Comparison of ENCODE assay signal across 20 cellular contexts in genomic region chr3:196232154-196232881, GRCh38. TPM values are rescaled to one million over a fixed set of nuclear protein-coding genes. Genes with fewer than 3 reads are reported as not detected.
A peak's percentile ranks its signal among the peaks of the same experiment; 100 is the strongest.
DNase-seq lines count a peak whose midpoint lies in the region; ATAC-seq and TF ChIP-seq lines count a peak whose summit lies in the region.
"Had no signal": no experiment of that assay in that cellular context is flagged by ENCODE, and none has a peak within 500 bp of the region (broad histone marks: within the 10 kb centered on the region; RNA-seq: fewer than 3 reads in every experiment).

No MANE protein-coding gene starts in this region.

- no peaks in the 10 kb centered on the region for H3K9me3 Mint-ChIP-seq in memory B cell
- H3K9me3 Mint-ChIP-seq: central memory CD8-positive, alpha-beta T cell; WTC11 had no signal

- H4K20me1 ChIP-seq in osteoblast (ENCODE audit: insufficient read depth, low read length) (peaks cover 2% of the 10 kb centered on the region), mammary epithelial cell (ENCODE audit: insufficient read depth, low read length) (no peaks in the 10 kb centered on the region)

- BruUV-seq in mammary epithelial cell (replicated peaks; lab: Mats Ljungman, UMichigan): no TSS peak

- dilution Hi-C loops in mammary epithelial cell (cut with HindIII; ENCODE audit: low sequenced_read_pairs): no loop called here

- peak overlapping the region; percentile 86 for H3K27ac Mint-ChIP-seq in memory B cell

- no peak overlapping the region for H3K4ac ChIP-seq in mesenchymal stem cell (ENCODE audit: low read depth in 1 of 2, low read length in 2 of 2)

- CTCF ChIA-PET in GM10248 (lab: Yijun Ruan, JAX): interaction anchor here (1.0 kb wide), 1 partner anchor 10 kb away, joined by 3 read pairs; no protein-coding TSS in a partner anchor
- CTCF ChIA-PET in mammary epithelial cell (lab: Charles Lee; ENCODE audit: low non-redundant PET): no interaction called here

- H2BK5ac ChIP-seq in mesenchymal stem cell (ENCODE audit: low read depth, low read length, poor library complexity, severe bottlenecking): no peak overlapping the region

- H3K4me1 ChIP-seq in mesenchymal stem cell (ENCODE audit: control insufficient read depth, insufficient read depth, low read depth, low read length) (no peaks in the 10 kb centered on the region), osteoblast (ENCODE audit: insufficient read depth, low read length) (no peaks in the 10 kb centered on the region), mammary epithelial cell (ENCODE audit: insufficient read depth, low read length) (no peaks in the 10 kb centered on the region)
- H3K4me1 ChIP-seq: BE2C, parathyroid adenoma had no signal

- no peak overlapping the region for H2BK15ac ChIP-seq in mesenchymal stem cell (ENCODE audit: low read depth, poor library complexity, severe bottlenecking)

- no peak overlapping the region for H3K9ac ChIP-seq in mesenchymal stem cell (ENCODE audit: low read length)
- no peak overlapping the region for H3K9ac ChIP-seq in mammary epithelial cell (ENCODE audit: insufficient read depth, low read length)
- H3K9ac ChIP-seq: KMS-11, parathyroid adenoma had no signal

- POLR2A ChIA-PET in GM10248 (lab: Yijun Ruan, JAX): no interaction called here

- peaks cover 0 to 10% of the 10 kb centered on the region in 2 experiments for H3K27me3 ChIP-seq in mesenchymal stem cell (ENCODE audit: control insufficient read depth in 1 of 2, insufficient read depth in 1 of 2, low read length in 2 of 2)
- H3K27me3 ChIP-seq in osteoblast (ENCODE audit: insufficient read depth, low read length): peaks cover 11% of the 10 kb centered on the region
- no peaks in the 10 kb centered on the region for H3K27me3 ChIP-seq in mammary epithelial cell (ENCODE audit: insufficient read depth, low read length)
- H3K27me3 ChIP-seq: BE2C, gastroesophageal sphincter had no signal

- peaks cover 17% of the 10 kb centered on the region for H3K4me1 Mint-ChIP-seq in memory B cell

- H3K27ac ChIP-seq in mesenchymal stem cell (ENCODE audit: low read length, poor library complexity, severe bottlenecking): no peak overlapping the region
- H3K27ac ChIP-seq in osteoblast (ENCODE audit: low read depth, low read length): no peak overlapping the region
- no peak overlapping the region for H3K27ac ChIP-seq in mammary epithelial cell (ENCODE audit: insufficient read depth, low read depth, low read length)
- H3K27ac ChIP-seq: gastroesophageal sphincter, KMS-11, parathyroid adenoma had no signal

- intact Hi-C loops in mammary epithelial cell (cut with micrococcal nuclease): no loop called here

- H3K23ac ChIP-seq in mesenchymal stem cell (ENCODE audit: low read length in 2 of 2): no peak overlapping the region

- peak; percentile 76 for ATAC-seq in GM19025 (IDR thresholded peaks at IDR 0.05; ENCODE audit: low read depth, unreplicated experiment)
- peak; percentile 47 for ATAC-seq in HG03342 (IDR thresholded peaks at IDR 0.05; ENCODE audit: unreplicated experiment)
- peak; percentile 92 for ATAC-seq in memory B cell (ENCODE audit: low read depth)
- ATAC-seq: gastroesophageal sphincter, WTC11 had no signal

- no peak overlapping the region for H2BK12ac ChIP-seq in mesenchymal stem cell (ENCODE audit: low read length in 2 of 2)

- peaks cover 5% of the 10 kb centered on the region for H3K36me3 Mint-ChIP-seq in memory B cell
- H3K36me3 Mint-ChIP-seq: WTC11 had no signal

- H3K9me3 ChIP-seq in mesenchymal stem cell (ENCODE audit: control insufficient read depth, low read length) (no peaks in the 10 kb centered on the region), osteoblast (ENCODE audit: low read depth, low read length) (no peaks in the 10 kb centered on the region), mammary epithelial cell (replicated peaks; ENCODE audit: insufficient read depth, low read length) (no peaks in the 10 kb centered on the region)
- H3K9me3 ChIP-seq: BE2C, gastroesophageal sphincter had no signal

- H2AFZ ChIP-seq in mesenchymal stem cell (ENCODE audit: low read depth, low read length) (no peak overlapping the region), osteoblast (ENCODE audit: low read length) (no peak overlapping the region), mammary epithelial cell (ENCODE audit: low read depth, low read length) (no peak overlapping the region)
- H2AFZ ChIP-seq: parathyroid adenoma had no signal

- no peak overlapping the region for H3K14ac ChIP-seq in mesenchymal stem cell (ENCODE audit: low read length in 2 of 2)

- H3K4me2 ChIP-seq in mesenchymal stem cell (ENCODE audit: low read length, poor library complexity, severe bottlenecking) (no peak overlapping the region), osteoblast (ENCODE audit: insufficient read depth, low read length) (no peak overlapping the region), mammary epithelial cell (ENCODE audit: insufficient read depth, low read depth, low read length) (no peak overlapping the region)
- H3K4me2 ChIP-seq: KMS-11 had no signal

- in situ Hi-C loops in mammary epithelial cell (cut with MboI; ENCODE audit: low sequenced_read_pairs in 2 of 2): no loop called here

- H3K79me2 ChIP-seq in osteoblast (ENCODE audit: insufficient read depth, low read length) (no peaks in the 10 kb centered on the region), mammary epithelial cell (ENCODE audit: insufficient read depth, low read length) (no peaks in the 10 kb centered on the region)
- H3K79me2 ChIP-seq: parathyroid adenoma had no signal

- 96% methylated on average over 12 of the region's 12 CpGs for WGBS in mesenchymal stem cell
- WGBS in mammary epithelial cell (ENCODE audit: low coverage, missing lambda C conversion rate): 96% methylated on average over 9 of the region's 12 CpGs

- no peak overlapping the region for H2AK5ac ChIP-seq in mesenchymal stem cell (ENCODE audit: low read length, severe bottlenecking)

- no peak overlapping the region for H3K4me3 Mint-ChIP-seq in memory B cell
- H3K4me3 Mint-ChIP-seq: central memory CD8-positive, alpha-beta T cell; WTC11 had no signal

- H3K36me3 ChIP-seq in mesenchymal stem cell (ENCODE audit: control insufficient read depth in 1 of 2, insufficient read depth in 2 of 2, low read depth in 1 of 2, low read length in 2 of 2) (peaks cover 11 to 39% of the 10 kb centered on the region in 2 experiments), osteoblast (ENCODE audit: insufficient read depth, low read length) (peaks cover 18% of the 10 kb centered on the region), mammary epithelial cell (ENCODE audit: insufficient read depth, low read length) (peaks cover 4% of the 10 kb centered on the region)

- H2BK120ac ChIP-seq in mesenchymal stem cell (ENCODE audit: low read depth, low read length): no peak overlapping the region

- no peak overlapping the region for H4K8ac ChIP-seq in mesenchymal stem cell (ENCODE audit: low read length)

- no peak overlapping the region for H3K4me3 ChIP-seq in mesenchymal stem cell (ENCODE audit: insufficient read depth in 1 of 2, low read depth in 1 of 2, low read length in 2 of 2)
- H3K4me3 ChIP-seq in osteoblast (ENCODE audit: insufficient read depth, low read length): no peak overlapping the region
- no peak overlapping the region for H3K4me3 ChIP-seq in mammary epithelial cell (replicated peaks in 1 of 3; ENCODE audit: insufficient read depth in 1 of 3, low read depth in 2 of 3, low read length in 3 of 3)
- H3K4me3 ChIP-seq: gastroesophageal sphincter had no signal

- no peak overlapping the region for H3K18ac ChIP-seq in mesenchymal stem cell (ENCODE audit: low read depth in 1 of 2, low read length in 2 of 2)

- H3K79me1 ChIP-seq in mesenchymal stem cell (replicated peaks; ENCODE audit: low read length, poor library complexity, severe bottlenecking): peaks cover 7% of the 10 kb centered on the region

- H3K27me3 Mint-ChIP-seq in memory B cell: no peaks in the 10 kb centered on the region
- H3K27me3 Mint-ChIP-seq: central memory CD8-positive, alpha-beta T cell had no signal

- TF ChIP-seq CTCF in GM10248 (IDR thresholded peaks at IDR 0.05; ENCODE audit: control extremely low read depth, extremely low read depth, low read depth, missing control alignments) (no peak), osteoblast (IDR thresholded peaks at IDR 0.05; ENCODE audit: extremely low read depth, low read depth, low read length) (no peak), mammary epithelial cell (conservative IDR thresholded peaks at IDR 0.05 in 1 of 2, IDR thresholded peaks at IDR 0.05 in 1 of 2; ENCODE audit: extremely low read depth in 1 of 2, insufficient read depth in 1 of 2, low read depth in 1 of 2, low read length in 2 of 2) (no peak)

- no peak overlapping the region for H4K91ac ChIP-seq in mesenchymal stem cell (ENCODE audit: low read length)

- DNase-seq in GM10248 (ENCODE audit: extremely low spot score) (peak; percentile 72), memory B cell (ENCODE audit: low spot score in 2 of 2) (no peak), mesenchymal stem cell (no peak), osteoblast (ENCODE audit: insufficient read length, low spot score, missing footprints) (no peak), mammary epithelial cell (no peak), SHP77 (lab: John Stamatoyannopoulos, UW) (no peak)
- DNase-seq: activated CD8-positive, alpha-beta memory T cell treated with anti-CD3 and anti-CD28 coated beads, Interleukin-2, amount 50 U/mL, for 48 hours; BE2C; DMS79; midbrain; NCI-H146; NCI-H510A treated with DMSO at 0.1 percent for 48 hours; substantia nigra had no signal

RNA-seq across cellular contexts. Expression of gene SLC51A, which starts 16.0 kb away (rescaled TPM):
- polyA plus RNA-seq in mesenchymal stem cell (2013, experiment 1 of 2): not detected
- polyA plus RNA-seq in mesenchymal stem cell (2013, experiment 2 of 2): not detected
- not detected in 2 replicates for total RNA-seq in osteoblast
- not detected for total RNA-seq in mammary epithelial cell
- not detected for polyA plus RNA-seq in mammary epithelial cell
- not detected for polyA minus RNA-seq in mammary epithelial cell
- total RNA-seq: gastroesophageal sphincter had no signal

RNA-seq across cellular contexts. Expression of gene ZDHHC19, which starts 21.1 kb away (rescaled TPM):
- polyA plus RNA-seq in mesenchymal stem cell (2013, experiment 1 of 2): not detected
- polyA plus RNA-seq in mesenchymal stem cell (2013, experiment 2 of 2): not detected
- total RNA-seq in osteoblast (not detected in 2 replicates), mammary epithelial cell (not detected)
- polyA plus RNA-seq in mammary epithelial cell: not detected
- not detected for polyA minus RNA-seq in mammary epithelial cell
- total RNA-seq: gastroesophageal sphincter had no signal

RNA-seq across cellular contexts. Expression of gene PCYT1A, which starts 55.2 kb away (rescaled TPM):
- polyA plus RNA-seq in mesenchymal stem cell (2013, experiment 1 of 2): 61.2 TPM
- 60.2 TPM for polyA plus RNA-seq in mesenchymal stem cell (2013, experiment 2 of 2)
- total RNA-seq in osteoblast: 84.6 and 86.1 TPM in 2 replicates
- 100 to 1,000 TPM; 103 to 175 TPM for total RNA-seq in mammary epithelial cell
- polyA plus RNA-seq in mammary epithelial cell: 71.1 TPM
- polyA minus RNA-seq in mammary epithelial cell: 390 TPM
